Comparison of ENCODE assay signal across 8 cellular contexts in the genomic region with DNA sequence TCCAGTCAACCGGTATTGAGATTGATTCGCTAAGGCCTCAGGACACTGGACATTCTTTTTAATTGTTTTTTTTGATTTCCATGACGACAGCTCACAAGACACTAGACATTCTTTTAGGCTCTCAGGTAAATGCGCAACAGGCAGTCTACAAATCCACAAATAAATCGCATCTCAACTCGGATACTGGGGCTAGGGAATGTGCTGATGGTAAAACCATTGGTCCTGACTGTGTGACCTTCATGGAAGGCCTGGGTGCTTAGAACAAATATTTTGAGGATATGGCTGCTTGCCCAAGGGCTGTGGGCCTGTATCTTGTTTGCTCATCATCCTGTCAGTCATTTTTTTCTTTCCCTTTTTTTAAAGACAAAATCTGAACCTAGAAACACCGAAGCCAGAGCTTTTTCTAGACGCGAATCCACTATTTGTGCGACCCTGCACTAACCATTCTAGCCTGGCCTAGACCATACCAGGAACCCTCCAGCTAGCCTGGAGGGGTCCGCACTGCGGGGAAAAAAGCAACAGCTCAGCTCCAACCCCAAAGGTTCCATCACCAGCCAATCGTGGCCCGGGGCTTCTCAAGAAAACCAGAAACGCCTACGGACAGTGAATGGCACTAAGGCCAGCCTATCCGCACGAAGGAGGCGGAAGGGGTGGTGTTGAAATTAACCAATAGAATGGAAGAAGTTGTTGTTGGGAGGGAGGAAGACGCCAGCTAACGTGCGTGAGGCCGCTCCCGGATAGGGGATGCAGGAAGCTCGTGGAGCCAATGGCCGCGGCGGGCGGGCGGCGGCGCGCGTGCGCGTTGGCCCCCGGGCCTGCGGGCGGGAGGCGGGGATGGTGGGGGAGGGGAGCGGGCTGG. TPM values are rescaled to one million over a fixed set of nuclear protein-coding genes. Genes with fewer than 3 reads are reported as not detected.
DNase-seq lines count a peak whose midpoint lies in the region; TF ChIP-seq lines count a peak whose summit lies in the region.

No MANE protein-coding gene starts in this region.

- no peak for TF ChIP-seq CTCF in GM20000 (IDR thresholded peaks at IDR 0.05; ENCODE audit: extremely low read depth, missing control alignments)

- DNase-seq in COLO668 (lab: John Stamatoyannopoulos, UW; ENCODE audit: unreplicated experiment) (peak; percentile 98), GM20000 (ENCODE audit: low spot score) (peak; percentile 99), HS-5 (ENCODE audit: low read depth) (peak; percentile 99), NK-92 (lab: John Stamatoyannopoulos, UW; ENCODE audit: unreplicated experiment) (peak; percentile 92), lung microvascular endothelial cell (ENCODE audit: low read depth in 2 of 2) (peak; percentile 100)
- DNase-seq in activated CD8-positive, alpha-beta memory T cell treated with anti-CD3 and anti-CD28 coated beads for 24 hours = peak; percentile 99
- DNase-seq in effector CD8-positive, alpha-beta T cell (lab: John Stamatoyannopoulos, UW) = peak; percentile 97
- DNase-seq in stimulated activated CD4-positive, alpha-beta T cell treated with anti-CD3 and anti-CD28 coated beads, TNF-alpha, amount 100 ng/mL, for 4 hours (ENCODE audit: low read depth in 3 of 3) = peak; percentile 92 to 97 (median 97)

RNA-seq across cellular contexts. Expression of a gene that starts 18.1 kb away (rescaled TPM):
- total RNA-seq in lung microvascular endothelial cell = 39.7 and 51.2 TPM in 2 replicates

Comparison
In these comparisons a context has a peak if more than half of its experiments do, and no peak if none do; other contexts are left out.
1. Peak in every context shown above with its lines: DNase-seq.